8 cellular contexts compared by ENCODE assay signal in the genomic region with DNA sequence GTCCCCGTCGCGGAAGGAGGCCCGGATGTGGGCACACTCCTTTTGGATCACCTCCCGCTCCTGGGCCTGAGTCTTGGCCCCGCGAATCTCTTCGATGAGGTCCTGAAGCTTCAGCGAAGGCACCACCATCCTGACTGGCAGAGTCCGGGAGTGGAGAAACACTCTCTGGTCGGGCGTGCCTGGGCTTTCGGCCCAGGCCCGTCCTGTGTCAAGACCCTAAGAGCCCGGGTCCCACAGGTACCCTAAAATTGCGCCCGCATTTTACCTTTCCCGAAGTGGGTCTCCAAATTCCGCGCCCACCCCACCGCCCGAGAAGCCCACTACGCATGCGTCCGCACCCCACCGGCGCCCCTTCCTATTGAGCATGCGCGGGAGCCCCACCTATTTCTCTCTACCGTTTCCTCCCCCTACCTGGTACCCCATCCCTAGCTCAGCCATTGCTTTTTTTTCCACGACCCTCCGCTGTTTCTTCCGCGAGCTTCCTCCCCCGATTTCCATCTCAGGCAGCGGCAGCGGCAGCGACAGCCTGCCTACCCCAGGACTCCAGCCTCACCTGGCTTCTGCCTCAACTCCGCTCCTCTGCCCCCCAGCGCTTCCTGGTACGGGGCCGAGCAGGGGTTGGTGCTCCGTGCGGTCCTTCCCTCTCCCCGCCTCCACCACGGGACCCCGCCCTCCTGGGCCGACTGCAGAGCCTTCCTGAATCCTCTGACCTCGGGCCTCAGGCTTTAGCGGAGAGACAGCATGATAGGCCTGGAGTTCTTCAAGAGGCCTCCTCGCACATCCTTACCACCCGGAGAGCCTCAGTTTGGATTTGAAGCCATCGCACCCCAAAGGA. TPM values are rescaled to one million over a fixed set of nuclear protein-coding genes. Genes with fewer than 3 reads are reported as not detected.
DNase-seq lines count a peak whose midpoint lies in the region; ATAC-seq, FAIRE-seq and TF ChIP-seq lines count a peak whose summit lies in the region.

A gene with protein sequence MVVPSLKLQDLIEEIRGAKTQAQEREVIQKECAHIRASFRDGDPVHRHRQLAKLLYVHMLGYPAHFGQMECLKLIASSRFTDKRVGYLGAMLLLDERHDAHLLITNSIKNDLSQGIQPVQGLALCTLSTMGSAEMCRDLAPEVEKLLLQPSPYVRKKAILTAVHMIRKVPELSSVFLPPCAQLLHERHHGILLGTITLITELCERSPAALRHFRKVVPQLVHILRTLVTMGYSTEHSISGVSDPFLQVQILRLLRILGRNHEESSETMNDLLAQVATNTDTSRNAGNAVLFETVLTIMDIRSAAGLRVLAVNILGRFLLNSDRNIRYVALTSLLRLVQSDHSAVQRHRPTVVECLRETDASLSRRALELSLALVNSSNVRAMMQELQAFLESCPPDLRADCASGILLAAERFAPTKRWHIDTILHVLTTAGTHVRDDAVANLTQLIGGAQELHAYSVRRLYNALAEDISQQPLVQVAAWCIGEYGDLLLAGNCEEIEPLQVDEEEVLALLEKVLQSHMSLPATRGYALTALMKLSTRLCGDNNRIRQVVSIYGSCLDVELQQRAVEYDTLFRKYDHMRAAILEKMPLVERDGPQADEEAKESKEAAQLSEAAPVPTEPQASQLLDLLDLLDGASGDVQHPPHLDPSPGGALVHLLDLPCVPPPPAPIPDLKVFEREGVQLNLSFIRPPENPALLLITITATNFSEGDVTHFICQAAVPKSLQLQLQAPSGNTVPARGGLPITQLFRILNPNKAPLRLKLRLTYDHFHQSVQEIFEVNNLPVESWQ (minus strand): TSS at position 606 of the 835 bp plus-strand sequence. CDS start 477 bp downstream, at position 129.

- peaks cover 5% of the 10 kb centered on the region for H3K27me3 Mint-ChIP-seq in astrocyte (ENCODE audit: low read depth, unreplicated experiment)

- TF ChIP-seq CTCF in astrocyte (IDR thresholded peaks at IDR 0.05; ENCODE audit: insufficient read depth, low read depth, low read length) (no peak), hepatocyte (IDR thresholded peaks at IDR 0.05; ENCODE audit: poor library complexity) (no peak), gastrocnemius medialis (IDR thresholded peaks at IDR 0.05 in 4 of 5, conservative IDR thresholded peaks at IDR 0.05 in 1 of 5) (no peak)

- peaks cover 13% of the 10 kb centered on the region for H3K4me1 Mint-ChIP-seq in astrocyte (ENCODE audit: low read depth, unreplicated experiment)

- H3K9me3 Mint-ChIP-seq in astrocyte (ENCODE audit: unreplicated experiment) = no peaks in the 10 kb centered on the region

- H3K4me3 ChIP-seq in astrocyte (ENCODE audit: insufficient read depth, low read depth, low read length) = peak within 1 kb of the TSS; percentile 75
- H3K4me3 ChIP-seq in hepatocyte = peak within 1 kb of the TSS; percentile 74
- peak within 1 kb of the TSS; percentile 64 to 83 (median 70) for H3K4me3 ChIP-seq in gastrocnemius medialis

- H2AFZ ChIP-seq in astrocyte (ENCODE audit: low read depth, low read length) (peak within 1 kb of the TSS; percentile 91), hepatocyte (peak within 1 kb of the TSS; percentile 75)

- H3K9me2 ChIP-seq in hepatocyte (replicated peaks; ENCODE audit: insufficient read depth) = no peaks in the 10 kb centered on the region

- no peaks in the 10 kb centered on the region for H3K79me2 ChIP-seq in astrocyte (ENCODE audit: insufficient read depth, low read length)
- H3K79me2 ChIP-seq in hepatocyte = peaks cover 13% of the 10 kb centered on the region

- H3K4me1 ChIP-seq in astrocyte (ENCODE audit: insufficient read depth, low read length) = peaks cover 9% of the 10 kb centered on the region
- H3K4me1 ChIP-seq in hepatocyte (ENCODE audit: insufficient read depth) = peaks cover 16% of the 10 kb centered on the region
- H3K4me1 ChIP-seq in gastrocnemius medialis = no peaks in the 10 kb centered on the region

- no peaks in the 10 kb centered on the region for H3K36me3 Mint-ChIP-seq in astrocyte (ENCODE audit: low read depth, unreplicated experiment)

- no peak for FAIRE-seq in astrocyte (lab: Jason Lieb, UNC)

- peak within 1 kb of the TSS; percentile 76 for H3K9ac ChIP-seq in astrocyte (ENCODE audit: low read length)

- H3K9me3 ChIP-seq in astrocyte (ENCODE audit: insufficient read depth, low read depth, low read length) = no peaks in the 10 kb centered on the region
- no peaks in the 10 kb centered on the region for H3K9me3 ChIP-seq in hepatocyte (ENCODE audit: low read depth)
- no peaks in the 10 kb centered on the region for H3K9me3 ChIP-seq in gastrocnemius medialis

- H3K4me3 Mint-ChIP-seq in astrocyte (ENCODE audit: unreplicated experiment) = peak within 1 kb of the TSS; percentile 99

- intact Hi-C loops in gastrocnemius medialis (cut with DNase I; ENCODE audit: low total_unique reads) = no loop called here

- H3K27me3 ChIP-seq in astrocyte (ENCODE audit: insufficient read depth, low read length) (peaks cover 2% of the 10 kb centered on the region), hepatocyte (no peaks in the 10 kb centered on the region), gastrocnemius medialis (no peaks in the 10 kb centered on the region)

- WGBS in hepatocyte (ENCODE audit: low lambda C conversion rate, missing lambda C conversion rate) = under 1% methylated on average over 50 of the region's 53 CpGs

- DNase-seq in NCI-H1930 (lab: John Stamatoyannopoulos, UW) = peak; percentile 76 to 82
- DNase-seq in T-helper 22 cell (ENCODE audit: low read depth) = peak; percentile 78
- no peak for DNase-seq in astrocyte (ENCODE audit: low read depth)
- DNase-seq in hepatocyte (ENCODE audit: low spot score) = peak; percentile 96
- DNase-seq in gastrocnemius medialis = peak; percentile 54 to 55
- DNase-seq in middle frontal gyrus (ENCODE audit: extremely low spot score, low spot score) = no peak

- in situ Hi-C loops in gastrocnemius medialis (cut with MboI; ENCODE audit: low sequenced_read_pairs in 4 of 4) = loop anchor here in 3 of 4 donors (10.0 to 25.0 kb wide), 3 partner anchors 230 to 980 kb away; a partner anchor contains a TSS

- ATAC-seq in GM18502 (IDR thresholded peaks at IDR 0.05; ENCODE audit: poor library complexity, unreplicated experiment) = peak; percentile 92
- peak; percentile 68 for ATAC-seq in HG02938 (IDR thresholded peaks at IDR 0.05; ENCODE audit: unreplicated experiment)
- peak; percentile 44 to 57 for ATAC-seq in gastrocnemius medialis

- peak within 1 kb of the TSS; percentile 87 for H3K27ac Mint-ChIP-seq in astrocyte (ENCODE audit: unreplicated experiment)

- TF ChIP-seq POLR2A in gastrocnemius medialis (IDR thresholded peaks at IDR 0.05) = no peak

- no peaks in the 10 kb centered on the region for H3K36me3 ChIP-seq in astrocyte (ENCODE audit: insufficient read depth, low read length)
- H3K36me3 ChIP-seq in hepatocyte (replicated peaks; ENCODE audit: insufficient read depth, low read depth) = no peaks in the 10 kb centered on the region
- H3K36me3 ChIP-seq in gastrocnemius medialis = no peaks in the 10 kb centered on the region

- H4K20me1 ChIP-seq in astrocyte (ENCODE audit: insufficient read depth, low read length) (no peaks in the 10 kb centered on the region), hepatocyte (ENCODE audit: insufficient read depth, poor library complexity, severe bottlenecking) (no peaks in the 10 kb centered on the region)

- no peak within 1 kb of the TSS for H3K27ac ChIP-seq in astrocyte (ENCODE audit: low read depth, low read length)
- H3K27ac ChIP-seq in hepatocyte = peak within 1 kb of the TSS; percentile 92
- peak within 1 kb of the TSS; percentile 30 to 69 (median 62) for H3K27ac ChIP-seq in gastrocnemius medialis

- peak within 1 kb of the TSS; percentile 89 for H3K4me2 ChIP-seq in astrocyte (ENCODE audit: low read length)
- peak within 1 kb of the TSS; percentile 91 for H3K4me2 ChIP-seq in hepatocyte

RNA-seq across cellular contexts. Expression of the gene that starts here (rescaled TPM):
- 73.6 and 80.9 TPM in 2 replicates for total RNA-seq in astrocyte
- total RNA-seq in hepatocyte = 87.5 and 114 TPM in 2 replicates
- 191 and 282 TPM in 2 replicates for polyA plus RNA-seq in hepatocyte
- total RNA-seq in gastrocnemius medialis = 10 to 100 TPM in 1 of 4 donors, 1 to 10 TPM in 3; 1.5 to 31.5 (median 7.8) TPM

Comparison
In these comparisons a context has a peak if more than half of its experiments do, and no peak if none do; other contexts are left out.
1. DNase-seq: peak in NCI-H1930 (2 of 2), T-helper 22 cell (single experiment), hepatocyte (single experiment) and gastrocnemius medialis (2 of 2); none in astrocyte (single experiment) and middle frontal gyrus (single experiment).
2. Peak in every context shown above with its lines, with median percentiles within 50 percentile points of each other: ATAC-seq and H3K4me3 ChIP-seq.